Comparison of ENCODE assay signal across 1 cellular context in the genomic region with DNA sequence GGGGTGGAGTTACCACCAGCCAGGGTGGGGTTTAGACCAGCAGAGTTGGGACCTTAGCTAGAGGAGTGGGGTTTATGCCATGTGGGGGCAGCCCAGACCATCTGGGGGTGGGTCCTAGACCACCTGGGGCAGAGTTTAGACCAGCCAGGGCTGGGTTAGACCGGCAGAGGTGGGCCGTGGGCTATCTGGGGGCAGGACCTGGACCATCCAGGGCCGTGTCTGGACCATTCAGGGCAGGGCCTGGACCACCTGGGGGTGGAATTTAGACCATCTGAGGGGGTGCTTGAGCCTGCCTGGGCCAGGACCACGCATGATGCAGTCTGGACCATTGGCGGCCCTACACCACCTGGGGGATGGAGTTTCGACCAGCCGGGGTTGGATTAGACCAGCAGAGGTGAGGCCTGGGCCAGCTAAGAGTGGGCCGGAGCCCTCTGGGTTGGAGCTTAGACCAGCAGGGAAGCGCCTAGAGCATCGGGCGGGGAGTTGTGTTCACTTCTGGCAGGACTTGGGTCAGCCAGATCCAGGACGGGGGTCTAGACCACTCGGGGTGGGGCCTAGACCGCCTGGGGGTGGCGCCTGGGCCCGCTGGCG.
TF ChIP-seq lines count a peak whose summit lies in the region.

No MANE protein-coding gene starts in this region.

TF ChIP-seq in HepG2, 621 proteins besides CTCF, POLR2A, EP300 and RAD21:
- TF ChIP-seq E2F1 (CRISPR knock-in tag; IDR thresholded peaks at IDR 0.05) (no peak), MAFK (conservative IDR thresholded peaks at IDR 0.05 in 1 of 2, IDR thresholded peaks at IDR 0.05 in 1 of 2; ENCODE audit: low read length in 2 of 2) (no peak), WIZ (CRISPR knock-in tag; IDR thresholded peaks at IDR 0.05) (no peak), SIN3B (IDR thresholded peaks at IDR 0.05; ENCODE audit: low read length) (no peak), PCBP1 (IDR thresholded peaks at IDR 0.05; ENCODE audit: borderline replicate concordance, low read depth, low read length) (no peak), ZNF776 (CRISPR knock-in tag; IDR thresholded peaks at IDR 0.05) (no peak), STAT5B (CRISPR knock-in tag; IDR thresholded peaks at IDR 0.05) (no peak), FOXP1 (IDR thresholded peaks at IDR 0.05) (no peak), FOXP1 (CRISPR knock-in tag; IDR thresholded peaks at IDR 0.05) (no peak), HOXD1 (CRISPR knock-in tag; IDR thresholded peaks at IDR 0.05) (no peak), ZBTB8A (CRISPR knock-in tag; IDR thresholded peaks at IDR 0.05; ENCODE audit: borderline replicate concordance, low read depth) (no peak), GLI4 (CRISPR knock-in tag; IDR thresholded peaks at IDR 0.05; ENCODE audit: borderline replicate concordance) (no peak), HMG20A (CRISPR knock-in tag; IDR thresholded peaks at IDR 0.05; ENCODE audit: borderline replicate concordance) (no peak), POGZ (CRISPR knock-in tag; IDR thresholded peaks at IDR 0.05) (no peak), TBX3 (IDR thresholded peaks at IDR 0.05; ENCODE audit: borderline replicate concordance) (no peak), DRAP1 (CRISPR knock-in tag; IDR thresholded peaks at IDR 0.05) (no peak), ZNF788 (CRISPR knock-in tag; IDR thresholded peaks at IDR 0.05; ENCODE audit: borderline replicate concordance) (no peak), ZNF367 (CRISPR knock-in tag; IDR thresholded peaks at IDR 0.05; ENCODE audit: borderline replicate concordance) (no peak)
- TF ChIP-seq, protein P1, sequence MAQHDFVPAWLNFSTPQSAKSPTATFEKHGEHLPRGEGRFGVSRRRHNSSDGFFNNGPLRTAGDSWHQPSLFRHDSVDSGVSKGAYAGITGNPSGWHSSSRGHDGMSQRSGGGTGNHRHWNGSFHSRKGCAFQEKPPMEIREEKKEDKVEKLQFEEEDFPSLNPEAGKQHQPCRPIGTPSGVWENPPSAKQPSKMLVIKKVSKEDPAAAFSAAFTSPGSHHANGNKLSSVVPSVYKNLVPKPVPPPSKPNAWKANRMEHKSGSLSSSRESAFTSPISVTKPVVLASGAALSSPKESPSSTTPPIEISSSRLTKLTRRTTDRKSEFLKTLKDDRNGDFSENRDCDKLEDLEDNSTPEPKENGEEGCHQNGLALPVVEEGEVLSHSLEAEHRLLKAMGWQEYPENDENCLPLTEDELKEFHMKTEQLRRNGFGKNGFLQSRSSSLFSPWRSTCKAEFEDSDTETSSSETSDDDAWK (CRISPR knock-in tag; IDR thresholded peaks at IDR 0.05), result no peak
- TF ChIP-seq, protein P2, sequence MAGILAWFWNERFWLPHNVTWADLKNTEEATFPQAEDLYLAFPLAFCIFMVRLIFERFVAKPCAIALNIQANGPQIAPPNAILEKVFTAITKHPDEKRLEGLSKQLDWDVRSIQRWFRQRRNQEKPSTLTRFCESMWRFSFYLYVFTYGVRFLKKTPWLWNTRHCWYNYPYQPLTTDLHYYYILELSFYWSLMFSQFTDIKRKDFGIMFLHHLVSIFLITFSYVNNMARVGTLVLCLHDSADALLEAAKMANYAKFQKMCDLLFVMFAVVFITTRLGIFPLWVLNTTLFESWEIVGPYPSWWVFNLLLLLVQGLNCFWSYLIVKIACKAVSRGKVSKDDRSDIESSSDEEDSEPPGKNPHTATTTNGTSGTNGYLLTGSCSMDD (CRISPR knock-in tag; IDR thresholded peaks at IDR 0.05), result no peak
- TF ChIP-seq, protein P3, sequence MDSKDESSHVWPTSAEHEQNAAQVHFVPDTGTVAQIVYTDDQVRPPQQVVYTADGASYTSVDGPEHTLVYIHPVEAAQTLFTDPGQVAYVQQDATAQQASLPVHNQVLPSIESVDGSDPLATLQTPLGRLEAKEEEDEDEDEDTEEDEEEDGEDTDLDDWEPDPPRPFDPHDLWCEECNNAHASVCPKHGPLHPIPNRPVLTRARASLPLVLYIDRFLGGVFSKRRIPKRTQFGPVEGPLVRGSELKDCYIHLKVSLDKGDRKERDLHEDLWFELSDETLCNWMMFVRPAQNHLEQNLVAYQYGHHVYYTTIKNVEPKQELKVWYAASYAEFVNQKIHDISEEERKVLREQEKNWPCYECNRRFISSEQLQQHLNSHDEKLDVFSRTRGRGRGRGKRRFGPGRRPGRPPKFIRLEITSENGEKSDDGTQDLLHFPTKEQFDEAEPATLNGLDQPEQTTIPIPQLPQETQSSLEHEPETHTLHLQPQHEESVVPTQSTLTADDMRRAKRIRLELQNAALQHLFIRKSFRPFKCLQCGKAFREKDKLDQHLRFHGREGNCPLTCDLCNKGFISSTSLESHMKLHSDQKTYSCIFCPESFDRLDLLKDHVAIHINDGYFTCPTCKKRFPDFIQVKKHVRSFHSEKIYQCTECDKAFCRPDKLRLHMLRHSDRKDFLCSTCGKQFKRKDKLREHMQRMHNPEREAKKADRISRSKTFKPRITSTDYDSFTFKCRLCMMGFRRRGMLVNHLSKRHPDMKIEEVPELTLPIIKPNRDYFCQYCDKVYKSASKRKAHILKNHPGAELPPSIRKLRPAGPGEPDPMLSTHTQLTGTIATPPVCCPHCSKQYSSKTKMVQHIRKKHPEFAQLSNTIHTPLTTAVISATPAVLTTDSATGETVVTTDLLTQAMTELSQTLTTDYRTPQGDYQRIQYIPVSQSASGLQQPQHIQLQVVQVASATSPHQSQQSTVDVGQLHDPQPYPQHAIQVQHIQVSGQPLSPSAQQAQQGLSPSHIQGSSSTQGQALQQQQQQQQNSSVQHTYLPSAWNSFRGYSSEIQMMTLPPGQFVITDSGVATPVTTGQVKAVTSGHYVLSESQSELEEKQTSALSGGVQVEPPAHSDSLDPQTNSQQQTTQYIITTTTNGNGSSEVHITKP (CRISPR knock-in tag; IDR thresholded peaks at IDR 0.05; ENCODE audit: low read depth), result no peak
